9 cellular contexts compared by ENCODE assay signal in the genomic region with DNA sequence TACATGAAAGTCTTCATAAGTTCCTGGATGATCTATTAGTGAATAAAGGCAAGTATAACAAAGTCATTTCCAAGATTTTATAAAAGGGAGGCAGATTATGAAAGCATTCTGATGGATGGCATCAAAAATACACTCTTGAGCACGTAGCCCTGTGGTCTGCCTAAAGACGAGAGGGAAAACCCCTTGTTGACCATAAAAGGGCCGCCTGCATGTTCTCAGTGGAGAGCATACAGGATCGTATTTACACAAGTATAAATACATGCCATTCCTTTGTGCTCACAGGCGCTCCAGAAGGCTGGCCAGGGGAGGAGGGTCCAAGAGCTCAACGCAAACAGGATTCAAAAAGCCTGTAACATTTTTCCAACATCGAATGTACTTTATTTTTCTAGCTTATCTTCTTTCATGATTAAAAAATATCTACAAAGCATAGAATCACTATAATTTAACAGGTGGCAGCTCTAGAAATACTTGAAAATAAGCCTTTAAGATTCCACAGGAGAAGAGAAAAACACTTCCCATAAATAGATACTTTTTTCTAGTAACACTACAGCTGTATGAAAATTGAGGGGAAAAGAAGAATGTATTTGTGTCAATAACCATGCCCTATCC. TPM values are rescaled to one million over a fixed set of nuclear protein-coding genes. Genes with fewer than 3 reads are reported as not detected.
DNase-seq lines count a peak whose midpoint lies in the region; ATAC-seq and TF ChIP-seq lines count a peak whose summit lies in the region.
"Had no signal": no experiment of that assay in that cellular context is flagged by ENCODE, and none has a peak within 500 bp of the region (broad histone marks: within the 10 kb centered on the region; RNA-seq: fewer than 3 reads in every experiment).

No MANE protein-coding gene starts in this region.

- peaks cover 7% of the 10 kb centered on the region for H3F3A ChIP-seq in PC-3 (ENCODE audit: low read length, unreplicated experiment)

- no peaks in the 10 kb centered on the region for H3K9me2 ChIP-seq in PC-3 (replicated peaks; ENCODE audit: low read length)

- no peaks in the 10 kb centered on the region for H3K4me1 Mint-ChIP-seq in T-helper 17 cell

- no peak for TF ChIP-seq CTCF in PC-3 (conservative IDR thresholded peaks at IDR 0.05; ENCODE audit: low read depth, low read length)

- no peaks in the 10 kb centered on the region for H3K27me3 Mint-ChIP-seq in T-helper 17 cell

- DNase-seq in H7 (peak; percentile 7), PC-3 (peak; percentile 90), fibroblast of the conjunctiva (ENCODE audit: low read depth) (peak; percentile 85), T-helper 17 cell (no peak)
- DNase-seq in stimulated activated CD4-positive, alpha-beta T cell treated with anti-CD3 and anti-CD28 coated beads, Interleukin-15, amount 100 ng/mL, for 24 hours, result no peak

- intact Hi-C loops in PC-3 (cut with micrococcal nuclease), result loop anchor here (2.0 kb wide), 1 partner anchor 17 kb away; no protein-coding TSS in a partner anchor

- CTCF ChIA-PET in PC-3 (lab: Charles Lee), result no interaction called here

- no peak overlapping the region for H3K27ac Mint-ChIP-seq in T-helper 17 cell

- no peak overlapping the region for H3K4me3 Mint-ChIP-seq in T-helper 17 cell

- H3K79me2 ChIP-seq in PC-3 (ENCODE audit: low read length), result peaks cover 81% of the 10 kb centered on the region

- no peak overlapping the region for H3K4me3 ChIP-seq in H7 (ENCODE audit: insufficient read depth, low read depth, low read length)
- peak overlapping the region; percentile 58 for H3K4me3 ChIP-seq in PC-3 (ENCODE audit: low read length)
- peak overlapping the region; percentile 5 for H3K4me3 ChIP-seq in rectal smooth muscle tissue (ENCODE audit: low read length)

- H3K27ac ChIP-seq in PC-3 (ENCODE audit: low read length), result peak overlapping the region; percentile 70
- H3K27ac ChIP-seq in rectal smooth muscle tissue (ENCODE audit: low read depth, low read length), result peak overlapping the region; percentile 85

- BruUV-seq in PC-3 (replicated peaks; lab: Mats Ljungman, UMichigan), result no TSS peak

- H3K9ac ChIP-seq in PC-3 (ENCODE audit: low read length), result peak overlapping the region; percentile 42
- H3K9ac ChIP-seq in rectal smooth muscle tissue (ENCODE audit: low read length), result no peak overlapping the region

- ATAC-seq in PC-3, result peak; percentile 85
- no peak for ATAC-seq in T-helper 17 cell
- ATAC-seq in HG02885 (IDR thresholded peaks at IDR 0.05; ENCODE audit: poor library complexity, unreplicated experiment), result no peak
- no peak for ATAC-seq in HG03097 (IDR thresholded peaks at IDR 0.05; ENCODE audit: low FRiP score, unreplicated experiment)
- ATAC-seq: HCT116 had no signal

- H3K36me3 Mint-ChIP-seq in T-helper 17 cell (ENCODE audit: low read depth), result no peaks in the 10 kb centered on the region

- peak overlapping the region; percentile 84 for H3K4me2 ChIP-seq in PC-3 (ENCODE audit: low read length)

- H3K9me3 ChIP-seq in PC-3 (ENCODE audit: low read length) (no peaks in the 10 kb centered on the region), T-helper 17 cell (ENCODE audit: control insufficient read depth, low read length, poor library complexity, severe bottlenecking) (no peaks in the 10 kb centered on the region)

- no peaks in the 10 kb centered on the region for H3K36me3 ChIP-seq in H7 (replicated peaks; ENCODE audit: control insufficient read depth, insufficient read depth, low read length)
- H3K36me3 ChIP-seq in PC-3 (ENCODE audit: low read depth, low read length), result no peaks in the 10 kb centered on the region
- H3K36me3 ChIP-seq in rectal smooth muscle tissue (ENCODE audit: control insufficient read depth, insufficient read depth, low read length), result no peaks in the 10 kb centered on the region

- POLR2A ChIA-PET in PC-3 (lab: Charles Lee; ENCODE audit: unreplicated experiment), result interaction anchor here (1.0 kb wide), 1 partner anchor 28 kb away, joined by 3 read pairs; no protein-coding TSS in a partner anchor

- no peak overlapping the region for H2AFZ ChIP-seq in PC-3 (ENCODE audit: low read length)

- H3K27me3 ChIP-seq in H7 (ENCODE audit: control insufficient read depth, insufficient read depth, low read length) (no peaks in the 10 kb centered on the region), PC-3 (ENCODE audit: low read length) (no peaks in the 10 kb centered on the region), rectal smooth muscle tissue (ENCODE audit: control insufficient read depth, insufficient read depth, low read length) (no peaks in the 10 kb centered on the region)

- no peaks in the 10 kb centered on the region for H4K20me1 ChIP-seq in PC-3 (ENCODE audit: low read length)

- peaks cover 59% of the 10 kb centered on the region for H3K4me1 ChIP-seq in PC-3 (ENCODE audit: insufficient read depth, low read length)
- H3K4me1 ChIP-seq in rectal smooth muscle tissue (ENCODE audit: control insufficient read depth, insufficient read depth, low read length), result peaks cover 38% of the 10 kb centered on the region

RNA-seq across cellular contexts. Expression of a gene that starts 29.6 kb away (rescaled TPM):
- total RNA-seq in H7 (2014; rRNA removed; shearing (Covaris generic)), result 5.1 and 6.5 TPM in 2 replicates
- total RNA-seq in PC-3 (2014; rRNA removed), result 16.8 and 23.0 TPM in 2 replicates
- 1 to 10 TPM in 1 of 2 donors, under 1 TPM in 1; 0.40 to 4.8 TPM for total RNA-seq in T-helper 17 cell

Comparison
In these comparisons a context has a peak if more than half of its experiments do, and no peak if none do; other contexts are left out.
1. DNase-seq: peak in H7 (single experiment), PC-3 (single experiment) and fibroblast of the conjunctiva (single experiment); none in T-helper 17 cell (0 of 3) and stimulated activated CD4-positive, alpha-beta T cell treated with anti-CD3 and anti-CD28 coated beads, Interleukin-15, amount 100 ng/mL, for 24 hours (single experiment).